27 cellular contexts compared by ENCODE assay signal in the genomic region with DNA sequence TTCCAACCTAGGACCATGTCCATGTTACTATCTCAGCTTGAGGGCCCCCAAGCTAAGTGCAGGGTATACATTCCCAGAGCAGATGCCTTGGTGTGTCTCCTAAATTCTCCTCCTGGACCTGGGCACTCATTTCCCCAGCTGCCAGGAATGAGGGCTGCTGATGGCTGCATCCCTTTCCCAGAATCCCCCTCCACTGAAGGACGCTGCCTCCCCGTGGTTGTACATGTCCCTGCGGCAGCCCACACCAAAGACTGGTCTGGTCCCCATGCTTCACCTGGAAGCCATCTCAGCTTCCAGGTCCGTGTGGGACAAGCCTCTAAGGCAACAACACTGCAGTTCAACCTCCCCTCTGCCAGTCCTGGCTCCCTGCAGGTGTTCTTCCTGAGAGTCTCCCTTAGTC. TPM values are rescaled to one million over a fixed set of nuclear protein-coding genes. Genes with fewer than 3 reads are reported as not detected.
DNase-seq lines count a peak whose midpoint lies in the region; ATAC-seq and TF ChIP-seq lines count a peak whose summit lies in the region.
"Had no signal": no experiment of that assay in that cellular context is flagged by ENCODE, and none has a peak within 500 bp of the region (broad histone marks: within the 10 kb centered on the region; RNA-seq: fewer than 3 reads in every experiment).

No MANE protein-coding gene starts in this region.

- no peak overlapping the region for H2BK5ac ChIP-seq in neuronal stem cell (ENCODE audit: low read length)

- DNase-seq in NCI-H82 (lab: John Stamatoyannopoulos, UW) (peak; percentile 26), NCI-H82 treated with DMSO at 0.1 percent for 48 hours (lab: John Stamatoyannopoulos, UW; ENCODE audit: unreplicated experiment) (no peak), neuronal stem cell (ENCODE audit: low spot score) (no peak), NCI-H2081 (lab: John Stamatoyannopoulos, UW) (no peak)
- no peak for DNase-seq in CD8-positive, alpha-beta memory T cell
- DNase-seq: CD4-positive, alpha-beta T cell; COR-L47; DMS79; GM23248; MV-4-11; NCI-H1105; NCI-H1436 treated with DMSO at 0.1 percent for 48 hours; NCI-H2029 treated with DMSO at 0.1 percent for 48 hours; NCI-H2227 treated with DMSO at 0.1 percent for 48 hours; NCI-H526 treated with DMSO at 0.1 percent for 48 hours; PC-9; T-helper 2 cell had no signal

- H3K36me3 Mint-ChIP-seq in CD8-positive, alpha-beta memory T cell: peaks cover 0 to 5% (median 0%) of the 10 kb centered on the region in 3 donors

- H3K27me3 ChIP-seq in OCI-LY3 (ENCODE audit: low read depth, low read length) (no peaks in the 10 kb centered on the region), neuronal stem cell (ENCODE audit: control insufficient read depth in 3 of 3, insufficient read depth in 3 of 3, low read depth in 1 of 3, low read length in 3 of 3) (peaks cover 0 to 4% (median 0%) of the 10 kb centered on the region in 3 experiments)
- H3K27me3 ChIP-seq in CD8-positive, alpha-beta memory T cell (ENCODE audit: insufficient read depth, low read length, poor library complexity, severe bottlenecking): peaks cover 3% of the 10 kb centered on the region
- H3K27me3 ChIP-seq: BLaER1 had no signal

- peaks cover 25 to 28% (median 25%) of the 10 kb centered on the region in 3 donors for H3K4me1 Mint-ChIP-seq in CD8-positive, alpha-beta memory T cell

- H3K4me3 Mint-ChIP-seq in CD8-positive, alpha-beta memory T cell: no peak overlapping the region
- H3K4me3 Mint-ChIP-seq: CD4-positive, alpha-beta T cell had no signal

- no peak overlapping the region for H2BK15ac ChIP-seq in neuronal stem cell (ENCODE audit: low read length)

- no peaks in the 10 kb centered on the region for H3K36me3 ChIP-seq in OCI-LY3 (replicated peaks; ENCODE audit: low read depth, low read length)
- no peaks in the 10 kb centered on the region for H3K36me3 ChIP-seq in neuronal stem cell (replicated peaks in 1 of 2; ENCODE audit: control insufficient read depth in 2 of 2, insufficient read depth in 2 of 2, low read length in 2 of 2)
- H3K36me3 ChIP-seq in CD8-positive, alpha-beta memory T cell (ENCODE audit: insufficient read depth, low read length): no peaks in the 10 kb centered on the region
- H3K36me3 ChIP-seq: BLaER1, HAP-1, SJSA1 had no signal

- no peak overlapping the region for H3K27ac Mint-ChIP-seq in CD8-positive, alpha-beta memory T cell
- H3K27ac Mint-ChIP-seq: CD4-positive, alpha-beta T cell had no signal

- no peak overlapping the region for H2AFZ ChIP-seq in OCI-LY3 (ENCODE audit: low read depth, low read length)
- no peak overlapping the region for H2AFZ ChIP-seq in neuronal stem cell (ENCODE audit: low read length)
- H2AFZ ChIP-seq: GM23248, PC-9 had no signal

- WGBS in neuronal stem cell (ENCODE audit: extremely low coverage in 2 of 2, insufficient read length in 2 of 2, insufficient replicate concordance in 1 of 2), 2 donors: no CpG with 5 or more reads among the region's 4 CpGs

- no peak overlapping the region for H4K8ac ChIP-seq in neuronal stem cell (ENCODE audit: low read depth, low read length)

- TF ChIP-seq CTCF in GM12875 (IDR thresholded peaks at IDR 0.05; ENCODE audit: borderline replicate concordance, insufficient read depth, low read depth, low read length): peak; percentile 5; the same call in 1 of the 2 replicates
- 0 out of 2 replicates have a peak, but pooled peaks have one; percentile 18 for TF ChIP-seq CTCF in OCI-LY3 (IDR thresholded peaks at IDR 0.05; ENCODE audit: low read depth, low read length)

- H3K79me1 ChIP-seq in neuronal stem cell (ENCODE audit: low read depth, low read length): peaks cover 2% of the 10 kb centered on the region

- H3K4me1 ChIP-seq in OCI-LY3 (ENCODE audit: low read length) (peaks cover 11% of the 10 kb centered on the region), neuronal stem cell (ENCODE audit: control insufficient read depth in 2 of 2, insufficient read depth in 1 of 2, low read depth in 1 of 2, low read length in 2 of 2) (peaks cover 3 to 17% of the 10 kb centered on the region in 2 donors)
- H3K4me1 ChIP-seq in CD8-positive, alpha-beta memory T cell (ENCODE audit: insufficient read depth, low read length): peaks cover 18% of the 10 kb centered on the region
- H3K4me1 ChIP-seq: HAP-1, SJSA1 had no signal

- H4K91ac ChIP-seq in neuronal stem cell (ENCODE audit: low read depth, low read length, poor library complexity): no peak overlapping the region

- peak overlapping the region; percentile 45 for H3K23ac ChIP-seq in neuronal stem cell (ENCODE audit: low read depth, low read length, poor library complexity)

- no peak for ATAC-seq in HG03521 (IDR thresholded peaks at IDR 0.05; ENCODE audit: unreplicated experiment)
- ATAC-seq: Right ventricle myocardium inferior had no signal

- H3K79me2 ChIP-seq in OCI-LY3 (ENCODE audit: low read length): peaks cover 39% of the 10 kb centered on the region

- H3K14ac ChIP-seq in neuronal stem cell (ENCODE audit: low read length): no peak overlapping the region

- H3K9ac ChIP-seq in OCI-LY3 (ENCODE audit: low read length): no peak overlapping the region
- no peak overlapping the region for H3K9ac ChIP-seq in neuronal stem cell (ENCODE audit: low read depth, low read length, poor library complexity)
- H3K9ac ChIP-seq: BLaER1, GM23248 had no signal

- H3K27me3 Mint-ChIP-seq in CD8-positive, alpha-beta memory T cell: peaks cover 19 to 76% of the 10 kb centered on the region in 2 donors

- no peak overlapping the region for H3K18ac ChIP-seq in neuronal stem cell (ENCODE audit: low read length)

- H3K27ac ChIP-seq in OCI-LY3 (ENCODE audit: low read length) (no peak overlapping the region), neuronal stem cell (replicated peaks; ENCODE audit: low read length) (no peak overlapping the region)
- H3K27ac ChIP-seq in CD8-positive, alpha-beta memory T cell (ENCODE audit: low read depth, low read length): no peak overlapping the region
- H3K27ac ChIP-seq: BLaER1, GM23248, PC-9, SJSA1 had no signal

- CTCF ChIA-PET in CD8-positive, alpha-beta memory T cell (lab: Charles Lee): no interaction called here

- no peak overlapping the region for H3K4me2 ChIP-seq in OCI-LY3 (ENCODE audit: low read length)
- H3K4me2 ChIP-seq in neuronal stem cell (ENCODE audit: insufficient read depth, low read length, poor library complexity, severe bottlenecking): no peak overlapping the region
- H3K4me2 ChIP-seq: BLaER1, PC-9 had no signal

- H3K4me3 ChIP-seq in GM12875 (ENCODE audit: low read depth, low read length) (no peak overlapping the region), OCI-LY3 (ENCODE audit: low read length) (no peak overlapping the region), neuronal stem cell (ENCODE audit: low read length in 2 of 2) (no peak overlapping the region)
- H3K4me3 ChIP-seq in CD8-positive, alpha-beta memory T cell (ENCODE audit: low read length): no peak overlapping the region
- H3K4me3 ChIP-seq: BLaER1, GM23248, HAP-1, PC-9, SJSA1 had no signal

- H2BK12ac ChIP-seq in neuronal stem cell (ENCODE audit: low read length): no peak overlapping the region

- no peaks in the 10 kb centered on the region for H3K9me3 ChIP-seq in OCI-LY3 (ENCODE audit: insufficient read depth, low read length)
- no peaks in the 10 kb centered on the region for H3K9me3 ChIP-seq in neuronal stem cell (replicated peaks in 1 of 2; ENCODE audit: control insufficient read depth in 2 of 2, insufficient read depth in 1 of 2, low read depth in 1 of 2, low read length in 2 of 2)
- H3K9me3 ChIP-seq in CD8-positive, alpha-beta memory T cell (ENCODE audit: low read length): no peaks in the 10 kb centered on the region
- H3K9me3 ChIP-seq: BLaER1, HAP-1, SJSA1 had no signal

- POLR2A ChIA-PET in CD8-positive, alpha-beta memory T cell (lab: Charles Lee): no interaction called here

- H2BK120ac ChIP-seq in neuronal stem cell (ENCODE audit: low read depth, low read length): no peak overlapping the region

- no peak overlapping the region for H2AK5ac ChIP-seq in neuronal stem cell (ENCODE audit: low read depth, low read length)

- peaks cover 0 to 4% (median 0%) of the 10 kb centered on the region in 5 donors for H3K9me3 Mint-ChIP-seq in CD8-positive, alpha-beta memory T cell
- H3K9me3 Mint-ChIP-seq: CD4-positive, alpha-beta T cell had no signal

- peaks cover 14% of the 10 kb centered on the region; the same call in 1 of the 2 replicates for H4K20me1 ChIP-seq in OCI-LY3 (ENCODE audit: insufficient read depth, low read length)
- H4K20me1 ChIP-seq: BLaER1 had no signal

- H3K4ac ChIP-seq in neuronal stem cell (ENCODE audit: low read length): no peak overlapping the region

RNA-seq across cellular contexts. Expression of gene TMEM163, which starts 14.6 kb away (rescaled TPM):
- polyA plus RNA-seq in neuronal stem cell (2013, experiment 1 of 2): 8.5 TPM
- 8.8 TPM for polyA plus RNA-seq in neuronal stem cell (2013, experiment 2 of 2)
- total RNA-seq in CD8-positive, alpha-beta memory T cell: not detected
- 0.45 TPM for polyA plus RNA-seq in CD8-positive, alpha-beta memory T cell
- total RNA-seq: GM23248, MCF 10A, NCI-H460, SJSA1 had no signal
- polyA plus RNA-seq: AG04450, GM23248 had no signal
